Comparison of ENCODE assay signal across 8 cellular contexts in genomic region chr6:30810813-30811329, GRCh38.
DNase-seq lines count a peak whose midpoint lies in the region; ATAC-seq and TF ChIP-seq lines count a peak whose summit lies in the region.

No MANE protein-coding gene starts in this region.

- TF ChIP-seq CTCF in endothelial cell (IDR thresholded peaks at IDR 0.05; ENCODE audit: unreplicated experiment), result no peak

- H3K4me3 Mint-ChIP-seq in endothelial cell (ENCODE audit: unreplicated experiment), result no peak overlapping the region

- no peak for TF ChIP-seq POLR2A in GM18505 (IDR thresholded peaks at IDR 0.05; ENCODE audit: borderline replicate concordance, extremely low read depth, insufficient read depth, insufficient read length)

- peak; percentile 22 for DNase-seq in activated CD4-positive, alpha-beta T cell treated with anti-CD3 and anti-CD28 coated beads for 1 hour
- DNase-seq in kidney glomerular epithelial cell (lab: John Stamatoyannopoulos, UW) (peak; percentile 58), occipital lobe (lab: John Stamatoyannopoulos, UW) (no peak), endothelial cell (ENCODE audit: low spot score) (no peak), NCI-H1694 (lab: John Stamatoyannopoulos, UW) (no peak), NCI-H1417 treated with DMSO at 0.1 percent for 48 hours (lab: John Stamatoyannopoulos, UW) (no peak)

- H3K9me3 Mint-ChIP-seq in endothelial cell (ENCODE audit: unreplicated experiment), result no peaks in the 10 kb centered on the region

- H3K27me3 Mint-ChIP-seq in endothelial cell (ENCODE audit: unreplicated experiment), result peaks cover 7% of the 10 kb centered on the region

- H3K27ac Mint-ChIP-seq in endothelial cell (ENCODE audit: unreplicated experiment), result no peak overlapping the region

- ATAC-seq in GM18505 (IDR thresholded peaks at IDR 0.05; ENCODE audit: unreplicated experiment), result peak; percentile 75
- peak; percentile 92 for ATAC-seq in HG02798 (IDR thresholded peaks at IDR 0.05; ENCODE audit: poor library complexity, unreplicated experiment)

- peaks cover 8% of the 10 kb centered on the region for H3K4me1 Mint-ChIP-seq in endothelial cell (ENCODE audit: unreplicated experiment)

- no peaks in the 10 kb centered on the region for H3K36me3 Mint-ChIP-seq in endothelial cell (ENCODE audit: low read depth, unreplicated experiment)

Comparison
In these comparisons a context has a peak if more than half of its experiments do, and no peak if none do; other contexts are left out.
1. DNase-seq: peak in activated CD4-positive, alpha-beta T cell treated with anti-CD3 and anti-CD28 coated beads for 1 hour (single experiment) and kidney glomerular epithelial cell (single experiment); none in occipital lobe (single experiment), endothelial cell (single experiment), NCI-H1694 (single experiment) and NCI-H1417 treated with DMSO at 0.1 percent for 48 hours (single experiment).